9 cellular contexts compared by ENCODE assay signal in the genomic region with DNA sequence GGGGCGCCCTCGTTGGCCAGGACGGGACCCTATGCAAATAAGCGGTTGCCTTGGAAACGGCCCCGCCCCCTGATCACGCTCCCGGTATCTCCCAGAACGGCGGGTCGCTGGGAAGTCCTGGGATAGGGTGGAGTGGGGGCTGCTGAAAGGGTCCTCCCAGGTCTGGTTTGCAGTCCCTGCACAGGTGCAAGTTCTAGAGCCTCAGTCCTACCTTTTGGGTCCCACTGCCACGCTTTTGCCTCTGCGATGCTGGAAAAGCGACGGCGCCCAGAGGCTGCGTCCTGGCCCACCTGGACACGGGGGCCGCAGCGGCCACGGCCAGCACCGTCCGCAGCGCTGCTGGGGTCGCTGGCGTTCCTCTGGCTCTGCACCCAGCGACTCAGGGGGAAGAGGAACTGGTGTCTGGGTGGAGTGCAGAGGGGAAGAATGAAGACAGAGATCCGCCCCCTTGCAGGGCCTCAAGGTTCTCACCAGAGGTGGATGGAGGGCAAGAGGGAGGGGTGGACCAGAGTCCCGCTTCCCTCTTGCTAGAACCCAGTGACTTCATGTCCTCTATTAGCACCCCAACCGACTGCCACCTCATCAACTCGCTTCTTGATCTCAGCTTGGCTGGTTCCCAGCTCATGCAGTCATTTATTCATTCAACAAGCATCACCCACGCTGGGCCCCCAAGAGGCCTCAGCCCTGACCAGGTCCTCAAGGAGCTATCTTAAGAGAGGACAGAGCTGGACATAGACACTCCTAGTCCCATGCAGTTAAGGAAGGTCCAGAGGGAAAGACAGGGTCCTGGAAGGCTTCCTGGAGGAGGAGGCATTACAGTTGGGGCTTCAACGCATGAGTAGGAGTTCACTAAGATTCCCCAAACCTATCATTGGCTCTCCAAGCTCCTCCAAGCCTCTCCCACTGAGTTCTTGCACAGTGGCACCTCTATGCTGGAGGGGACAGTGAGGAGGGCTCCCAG. TPM values are rescaled to one million over a fixed set of nuclear protein-coding genes. Genes with fewer than 3 reads are reported as not detected.
A peak's percentile ranks its signal among the peaks of the same experiment; 100 is the strongest.
DNase-seq lines count a peak whose midpoint lies in the region; ATAC-seq, FAIRE-seq and TF ChIP-seq lines count a peak whose summit lies in the region.
"Had no signal": no experiment of that assay in that cellular context is flagged by ENCODE, and none has a peak within 500 bp of the region (broad histone marks: within the 10 kb centered on the region; RNA-seq: fewer than 3 reads in every experiment).

A gene (minus strand): TSS at position 381 of the 961 bp plus-strand sequence. CDS start 659 bp downstream, outside the sequence.

- no peaks in the 10 kb centered on the region for H4K20me1 ChIP-seq in BLaER1
- no peaks in the 10 kb centered on the region for H4K20me1 ChIP-seq in GM12878 (ENCODE audit: control insufficient read depth, insufficient read depth)

- BruUV-seq in GM12878 (replicated peaks; lab: Mats Ljungman, UMichigan), result no TSS peak

- no peak within 1 kb of the TSS for H3K23ac ChIP-seq in mesendoderm (ENCODE audit: low read length)

- RAD21 ChIA-PET in GM12878 (lab: Charles Lee; ENCODE audit: unreplicated experiment), result no interaction called here

- no peak within 1 kb of the TSS for H2AK5ac ChIP-seq in mesendoderm (ENCODE audit: low read length)

- in situ Hi-C loops in GM12878 (cut with MboI), result no loop called here

- SMC1A ChIA-PET in GM12878 (lab: Charles Lee; ENCODE audit: uncharacterized antibody, unreplicated experiment), result interaction anchor here (1.3 to 1.8 kb wide), 3 partner anchors 9 to 119 kb away, joined by 3 to 10 read pairs (median 5); no protein-coding TSS in a partner anchor

- no peak for TF ChIP-seq RAD21 in GM12878 (IDR thresholded peaks at IDR 0.05; ENCODE audit: insufficient read depth, low read depth, low read length)

- TF ChIP-seq POLR2A in GM12878 (IDR thresholded peaks at IDR 0.05; ENCODE audit: low read depth, low read length), result peak; percentile 79

- H3K27ac ChIP-seq in BLaER1, result no peak within 1 kb of the TSS
- peak within 1 kb of the TSS; percentile 79 for H3K27ac ChIP-seq in HL-60 (replicated peaks)
- no peak within 1 kb of the TSS for H3K27ac ChIP-seq in GM12878 (ENCODE audit: control insufficient read depth, insufficient read depth)
- no peak within 1 kb of the TSS for H3K27ac ChIP-seq in mesendoderm (ENCODE audit: low read depth, low read length)

- no peaks in the 10 kb centered on the region for H3K9me3 ChIP-seq in BLaER1
- no peaks in the 10 kb centered on the region for H3K9me3 ChIP-seq in GM12878 (replicated peaks; ENCODE audit: control insufficient read depth, insufficient read depth, low read length)
- peaks cover 2% of the 10 kb centered on the region; the same call in 1 of the 2 replicates for H3K9me3 ChIP-seq in MG63

- POLR2A ChIA-PET in GM12878 (lab: Charles Lee), result interaction anchor here (1.0 to 1.8 kb wide), 3 partner anchors 9 to 116 kb away, joined by 3 to 6 read pairs (median 4); a partner anchor contains a TSS

- H3K4me1 ChIP-seq in BLaER1 (peaks cover 31% of the 10 kb centered on the region), GM12878 (ENCODE audit: control insufficient read depth, insufficient read depth, low read length) (peaks cover 38% of the 10 kb centered on the region), mesendoderm (ENCODE audit: control insufficient read depth, low read depth, low read length) (no peaks in the 10 kb centered on the region)

- CTCF ChIA-PET in GM12878 (lab: Yijun Ruan, JAX), result interaction anchor here (0.6 to 5.8 kb wide), 5 partner anchors 7 to 58 kb away, joined by 3 to 67 read pairs (median 4); no protein-coding TSS in a partner anchor

- 5% methylated on average over 33 of the region's 33 CpGs for WGBS in GM12878 (ENCODE audit: insufficient coverage, insufficient replicate concordance, low lambda C conversion rate, missing lambda C conversion rate)
- WGBS in mesendoderm (ENCODE audit: extremely low coverage, insufficient coverage, low lambda C conversion rate), result no CpG with 5 or more reads among the region's 33 CpGs

- H3K27me3 ChIP-seq in BLaER1 (peaks cover 12% of the 10 kb centered on the region; the same call in 1 of the 2 replicates), HL-60 (ENCODE audit: insufficient read depth, poor library complexity, severe bottlenecking) (no peaks in the 10 kb centered on the region), GM12878 (replicated peaks in 1 of 2; ENCODE audit: control insufficient read depth in 2 of 2, insufficient read depth in 2 of 2, low read length in 1 of 2) (no peaks in the 10 kb centered on the region), mesendoderm (ENCODE audit: insufficient read depth, low read length, poor library complexity) (no peaks in the 10 kb centered on the region), MG63 (no peaks in the 10 kb centered on the region)

- ATAC-seq in GM12878, result peak; percentile 88
- ATAC-seq in HG02870 (IDR thresholded peaks at IDR 0.05; ENCODE audit: unreplicated experiment), result no peak

- no peak within 1 kb of the TSS for H3K18ac ChIP-seq in mesendoderm (ENCODE audit: low read length)

- no peak within 1 kb of the TSS for H2BK15ac ChIP-seq in mesendoderm (replicated peaks; ENCODE audit: low read depth)

- no peak within 1 kb of the TSS for H3K4me3 ChIP-seq in BLaER1
- peak within 1 kb of the TSS; percentile 45 for H3K4me3 ChIP-seq in HL-60 (replicated peaks; ENCODE audit: insufficient read depth, low read length)
- H3K4me3 ChIP-seq in GM12878, result peak within 1 kb of the TSS; percentile 79
- H3K4me3 ChIP-seq in mesendoderm (ENCODE audit: low read length), result no peak within 1 kb of the TSS
- H3K4me3 ChIP-seq in MG63, result no peak within 1 kb of the TSS

- peak within 1 kb of the TSS; percentile 45 for H3K4me2 ChIP-seq in BLaER1
- peak within 1 kb of the TSS; percentile 79 for H3K4me2 ChIP-seq in GM12878 (ENCODE audit: control insufficient read depth, insufficient read depth)
- no peak within 1 kb of the TSS for H3K4me2 ChIP-seq in mesendoderm (ENCODE audit: low read length)

- peak within 1 kb of the TSS; percentile 15 for H3K56ac ChIP-seq in mesendoderm (ENCODE audit: low read length)

- peak; percentile 95 to 98 for DNase-seq in HL-60 (ENCODE audit: low read depth in 1 of 2, low spot score in 1 of 2)
- DNase-seq in GM12878 (ENCODE audit: low read depth, low spot score), result no peak
- peak; percentile 70 for DNase-seq in mesendoderm
- DNase-seq in MG63, result no peak
- DNase-seq in stimulated activated naive CD4-positive, alpha-beta T cell (lab: John Stamatoyannopoulos, UW), result no peak
- DNase-seq in hippocampal formation (lab: John Stamatoyannopoulos, UW), result no peak

- no peak within 1 kb of the TSS for H4K8ac ChIP-seq in mesendoderm (ENCODE audit: low read depth, low read length)

- FAIRE-seq in GM12878 (lab: Jason Lieb, UNC), result no peak

- H2BK120ac ChIP-seq in mesendoderm (ENCODE audit: low read depth, low read length), result no peak within 1 kb of the TSS

- H3K36me3 ChIP-seq in BLaER1, result no peaks in the 10 kb centered on the region
- no peaks in the 10 kb centered on the region for H3K36me3 ChIP-seq in GM12878 (ENCODE audit: control insufficient read depth in 2 of 2, insufficient read depth in 2 of 2, low read length in 1 of 2)
- H3K36me3 ChIP-seq in mesendoderm (ENCODE audit: control insufficient read depth, insufficient read depth, low read length), result no peaks in the 10 kb centered on the region
- H3K36me3 ChIP-seq in MG63, result no peaks in the 10 kb centered on the region

- H2AFZ ChIP-seq in GM12878 (ENCODE audit: control insufficient read depth, low read depth, low read length), result peak within 1 kb of the TSS; percentile 69

- H4K5ac ChIP-seq in mesendoderm (ENCODE audit: low read length), result no peak within 1 kb of the TSS

- TF ChIP-seq EP300 in GM12878 (IDR thresholded peaks at IDR 0.05; ENCODE audit: borderline replicate concordance in 1 of 2, control insufficient read depth in 1 of 2, low read depth in 2 of 2, low read length in 2 of 2), result no peak

- intact Hi-C loops in GM12878 (cut with micrococcal nuclease; ENCODE audit: unreplicated experiment), result no loop called here

- TF ChIP-seq CTCF in HL-60 (IDR thresholded peaks at IDR 0.05; ENCODE audit: insufficient read depth, low read length) (no peak), GM12878 (IDR thresholded peaks at IDR 0.05 in 2 of 3, conservative IDR thresholded peaks at IDR 0.05 in 1 of 3; ENCODE audit: control insufficient read depth in 2 of 3, extremely low read depth in 1 of 3, insufficient read depth in 1 of 3, low read depth in 3 of 3, low read length in 3 of 3) (no peak)

- no peaks in the 10 kb centered on the region for H3K79me2 ChIP-seq in GM12878 (ENCODE audit: control insufficient read depth, insufficient read depth, low read length)
- H3K79me2 ChIP-seq in mesendoderm (ENCODE audit: control insufficient read depth, insufficient read depth, low read length), result no peaks in the 10 kb centered on the region

- H3K9ac ChIP-seq in BLaER1 (no peak within 1 kb of the TSS), GM12878 (ENCODE audit: control insufficient read depth, insufficient read depth, low read length) (peak within 1 kb of the TSS; percentile 19; the same call in 1 of the 2 replicates), mesendoderm (ENCODE audit: low read length) (no peak within 1 kb of the TSS)

- no peak within 1 kb of the TSS for H2BK5ac ChIP-seq in mesendoderm (ENCODE audit: low read length)

- H3K4ac ChIP-seq in mesendoderm (ENCODE audit: low read depth, low read length), result no peak within 1 kb of the TSS

- H3K79me1 ChIP-seq in mesendoderm (ENCODE audit: low read length), result no peaks in the 10 kb centered on the region

TF ChIP-seq in GM12878, 131 proteins besides CTCF, POLR2A, EP300 and RAD21 (continues in another document):
- TF ChIP-seq ZZZ3 (IDR thresholded peaks at IDR 0.05; ENCODE audit: control insufficient read depth, insufficient read length, low read depth), result no peak
- no peak for TF ChIP-seq ZNF207 (IDR thresholded peaks at IDR 0.05; ENCODE audit: borderline replicate concordance)
- peak; percentile 96 for TF ChIP-seq SMARCA5 (IDR thresholded peaks at IDR 0.05)
- no peak for TF ChIP-seq CHD2 (IDR thresholded peaks at IDR 0.05; ENCODE audit: borderline replicate concordance, low read depth, low read length)

RNA-seq across cellular contexts. Expression of the gene that starts here (rescaled TPM):
- total RNA-seq in GM12878 (2013; cell fraction: nucleolus; rRNA removed), result 14.5 and 19.3 TPM in 2 replicates
- total RNA-seq in GM12878 (2014; rRNA removed) (2.5 and 2.9 TPM in 2 replicates), GM12878 (2014; rRNA removed; fragmentation: Illumina TruSeq; extraction: Trizol) (1.1 TPM in 2 replicates), GM12878 (2021) (2.7 TPM in 2 replicates)
- polyA plus RNA-seq in GM12878 (2011; ENCODE audit: low read depth), result 1.6 TPM
- polyA plus RNA-seq in GM12878 (2011; rRNA removed) (0.19 and 0.38 TPM in 2 replicates), GM12878 (2014; fragmentation: Illumina TruSeq; extraction: Trizol) (1.00 and 1.3 TPM in 2 replicates), GM12878 (2014; fragmentation: Nextera tagmentation; extraction: Ambion mirVana) (under 1 TPM; 0.50 to 0.53 TPM), GM12878 (2014; rRNA removed) (2.1 and 2.7 TPM in 2 replicates), GM12878 (2016; fragmentation: Nextera tagmentation; extraction: Ambion mirVana) (1 to 10 TPM; 1.2 to 1.6 TPM)
- polyA plus RNA-seq in GM12878 (2011; cell fraction: cytosol; rRNA removed), result 0.55 and 0.87 TPM in 2 replicates
- polyA plus RNA-seq in GM12878 (2011; cell fraction: nucleus; rRNA removed), result 0.24 and 0.42 TPM in 2 replicates
- polyA plus RNA-seq in GM12878 (2012), result 4.1 and 4.9 TPM in 2 replicates
- polyA minus RNA-seq in GM12878 (2011; rRNA and poly(A)+ RNA removed), result 0.44 and 1.1 TPM in 2 replicates
- polyA minus RNA-seq in GM12878 (2011; cell fraction: cytosol; rRNA and poly(A)+ RNA removed), result 0.67 TPM in 1 of 2 replicates, not detected in the other
- 0.73 and 0.86 TPM in 2 replicates for polyA minus RNA-seq in GM12878 (2011; cell fraction: nucleus; rRNA and poly(A)+ RNA removed)
- polyA plus RNA-seq in mesendoderm (2013, experiment 1 of 2), result not detected
- polyA plus RNA-seq in mesendoderm (2013, experiment 2 of 2), result 0.03 TPM
- total RNA-seq in MG63 (2014; rRNA removed; shearing (Covaris generic); ENCODE audit: low replicate concordance), result not detected in 2 replicates
- total RNA-seq: myocyte had no signal

Comparison
In these comparisons a context has a peak if more than half of its experiments do, and no peak if none do; other contexts are left out.
1. H3K4me3 ChIP-seq: peak in HL-60 (single experiment) and GM12878 (single experiment); none in BLaER1 (single experiment), mesendoderm (single experiment) and MG63 (single experiment).
2. DNase-seq: peak in HL-60 (2 of 2) and mesendoderm (single experiment); none in GM12878 (single experiment), MG63 (single experiment), stimulated activated naive CD4-positive, alpha-beta T cell (0 of 6) and hippocampal formation (0 of 2).